Comparison of ENCODE assay signal across 8 cellular contexts in the genomic region with DNA sequence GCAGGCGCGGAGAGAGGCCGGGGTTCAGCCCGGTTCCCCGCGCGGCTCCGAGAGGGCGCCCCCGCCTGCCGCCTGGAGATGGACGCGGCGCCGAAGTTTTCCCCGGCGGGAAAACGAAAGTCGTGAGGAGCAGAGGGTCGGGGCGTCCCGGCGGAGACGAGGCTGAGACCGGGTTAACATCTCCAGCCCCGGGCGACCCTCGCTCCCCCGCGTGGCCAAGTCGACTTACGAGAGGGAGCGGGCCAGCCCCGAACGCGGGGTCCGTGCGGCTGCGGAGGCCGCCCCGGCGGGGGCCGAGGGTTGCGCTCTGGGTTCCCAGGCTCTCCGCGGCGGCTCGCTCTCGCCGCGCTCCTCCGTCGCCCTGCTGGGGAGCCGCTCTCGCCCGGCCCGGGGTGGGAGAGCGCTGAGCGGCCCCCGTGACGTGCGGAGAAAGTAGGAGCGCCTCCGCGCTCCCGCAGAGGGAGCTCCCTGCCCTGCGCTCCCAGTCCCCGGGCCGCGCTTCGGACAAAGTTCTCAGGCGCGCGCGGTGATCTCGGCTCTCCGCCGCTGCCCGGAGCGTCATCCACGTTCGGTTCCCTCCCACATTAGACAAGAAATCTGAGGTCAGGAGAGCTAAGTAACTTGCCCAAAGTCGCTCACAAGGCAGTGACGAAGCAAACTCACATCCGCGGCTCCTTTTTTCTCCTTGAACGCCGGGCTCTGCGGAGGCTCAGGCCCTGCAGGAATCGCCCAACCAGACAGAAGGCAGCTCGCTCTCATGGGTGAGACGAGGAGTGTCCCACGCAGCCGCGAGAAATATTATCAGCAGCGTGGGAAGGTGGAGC. TPM values are rescaled to one million over a fixed set of nuclear protein-coding genes. Genes with fewer than 3 reads are reported as not detected.
DNase-seq lines count a peak whose midpoint lies in the region; ATAC-seq, FAIRE-seq and TF ChIP-seq lines count a peak whose summit lies in the region.

No MANE protein-coding gene starts in this region.

- TF ChIP-seq POLR2A in spleen (IDR thresholded peaks at IDR 0.05) = no peak

- H3K27ac ChIP-seq in VCaP (peak overlapping the region; percentile 20; the same call in 1 of the 2 replicates), kidney (ENCODE audit: low read depth in 2 of 2, low read length in 2 of 2) (peak overlapping the region; percentile 92 to 93), spleen (peak overlapping the region; percentile 80 to 92 (median 90))

- H3K36me3 ChIP-seq in kidney (ENCODE audit: control insufficient read depth in 1 of 2, insufficient read depth in 2 of 2, low read length in 2 of 2) (no peaks in the 10 kb centered on the region), spleen (no peaks in the 10 kb centered on the region)

- DNase-seq in DMS53 treated with DMSO at 0.1 percent for 48 hours (lab: John Stamatoyannopoulos, UW; ENCODE audit: unreplicated experiment) = peak; percentile 20
- DNase-seq in HS-27A (ENCODE audit: low read depth) = peak; percentile 11
- DNase-seq in central memory CD8-positive, alpha-beta T cell (ENCODE audit: low spot score in 2 of 2) = peak; percentile 38 to 53
- peak; percentile 89 for DNase-seq in kidney
- DNase-seq in spleen = peak; percentile 85

- peak overlapping the region; percentile 76 for H3K4me3 Mint-ChIP-seq in central memory CD8-positive, alpha-beta T cell

- intact Hi-C loops in kidney (cut with DNase I) = no loop called here
- intact Hi-C loops in spleen (cut with DNase I; ENCODE audit: low total_unique reads) = no loop called here

- H3K9ac ChIP-seq in kidney (ENCODE audit: low read length in 2 of 2) = peak overlapping the region; percentile 80 to 95

- no peaks in the 10 kb centered on the region for H3K9me3 Mint-ChIP-seq in central memory CD8-positive, alpha-beta T cell

- H3K4me3 ChIP-seq in kidney (ENCODE audit: low read length in 2 of 2) = peak overlapping the region; percentile 79 to 80
- H3K4me3 ChIP-seq in spleen = peak overlapping the region; percentile 70 to 96 (median 88)

- H3K27me3 Mint-ChIP-seq in central memory CD8-positive, alpha-beta T cell = no peaks in the 10 kb centered on the region

- FAIRE-seq in kidney (lab: Jason Lieb, UNC) = no peak

- ATAC-seq in central memory CD8-positive, alpha-beta T cell (replicated peaks; ENCODE audit: extremely low read depth, poor library complexity, severe bottlenecking) = peak; percentile 50
- no peak for ATAC-seq in GM21825 (IDR thresholded peaks at IDR 0.05; ENCODE audit: unreplicated experiment)
- ATAC-seq in HG03378 (IDR thresholded peaks at IDR 0.05; ENCODE audit: unreplicated experiment) = no peak

- peaks cover 83% of the 10 kb centered on the region for H3K4me1 Mint-ChIP-seq in central memory CD8-positive, alpha-beta T cell

- H3K36me3 Mint-ChIP-seq in central memory CD8-positive, alpha-beta T cell (ENCODE audit: insufficient read depth) = peaks cover 9% of the 10 kb centered on the region

- H3K9me3 ChIP-seq in kidney (ENCODE audit: control insufficient read depth in 1 of 2, low read length in 2 of 2) (no peaks in the 10 kb centered on the region), spleen (no peaks in the 10 kb centered on the region)

- peak overlapping the region; percentile 87 for H3K27ac Mint-ChIP-seq in central memory CD8-positive, alpha-beta T cell (ENCODE audit: low read depth)

- 0 to 1% (median 1%) methylated on average over 22 to 96 of the region's 96 CpGs for WGBS in spleen, 5 donors

- TF ChIP-seq CTCF in VCaP (conservative IDR thresholded peaks at IDR 0.05) (peak; percentile 10), kidney (IDR thresholded peaks at IDR 0.05; ENCODE audit: borderline replicate concordance, extremely low read depth, insufficient read depth) (peak; percentile 8), spleen (IDR thresholded peaks at IDR 0.05 in 8 of 11, conservative IDR thresholded peaks at IDR 0.05 in 3 of 11) (peak in 3 of 11 experiments; percentile 13 to 21 (median 14))

- H3K4me1 ChIP-seq in kidney (ENCODE audit: control insufficient read depth in 1 of 2, insufficient read depth in 1 of 2, low read depth in 1 of 2, low read length in 2 of 2) (peaks cover 11 to 22% of the 10 kb centered on the region in 2 donors), spleen (peaks cover 0 to 79% (median 56%) of the 10 kb centered on the region in 6 donors)

- H3K27me3 ChIP-seq in spleen (replicated peaks in 1 of 7) = peaks cover 0 to 62% (median 15%) of the 10 kb centered on the region in 7 donors

RNA-seq across cellular contexts. Expression of a gene that starts 1.1 kb away (rescaled TPM):
- total RNA-seq in kidney (2.0 TPM), spleen (1 to 10 TPM; 1.5 to 3.8 (median 2.3) TPM)
- polyA plus RNA-seq in kidney (ENCODE audit: insufficient read depth, low read depth, low replicate concordance) (2.6 TPM), spleen (under 1 TPM; 0.37 to 0.83 (median 0.61) TPM)

Comparison
In these comparisons a context has a peak if more than half of its experiments do, and no peak if none do; other contexts are left out.
1. DNase-seq: peak in every context shown above with its lines; median percentile 89 in kidney; 85 in spleen; 46 in central memory CD8-positive, alpha-beta T cell; 20 in DMS53 treated with DMSO at 0.1 percent for 48 hours; 11 in HS-27A.
2. H3K27ac ChIP-seq: peak in every context shown above with its lines; median percentile 92 in kidney; 90 in spleen; 20 in VCaP.